ENCODE assay signal across 1 cellular context in genomic region chr1:223844962-223845809, GRCh38.
TF ChIP-seq lines count a peak whose summit lies in the region.

No MANE protein-coding gene starts in this region.

TF ChIP-seq in HepG2, 621 proteins besides CTCF, POLR2A, EP300 and RAD21 (continued from another document and continues in another):
- TF ChIP-seq, protein P1, sequence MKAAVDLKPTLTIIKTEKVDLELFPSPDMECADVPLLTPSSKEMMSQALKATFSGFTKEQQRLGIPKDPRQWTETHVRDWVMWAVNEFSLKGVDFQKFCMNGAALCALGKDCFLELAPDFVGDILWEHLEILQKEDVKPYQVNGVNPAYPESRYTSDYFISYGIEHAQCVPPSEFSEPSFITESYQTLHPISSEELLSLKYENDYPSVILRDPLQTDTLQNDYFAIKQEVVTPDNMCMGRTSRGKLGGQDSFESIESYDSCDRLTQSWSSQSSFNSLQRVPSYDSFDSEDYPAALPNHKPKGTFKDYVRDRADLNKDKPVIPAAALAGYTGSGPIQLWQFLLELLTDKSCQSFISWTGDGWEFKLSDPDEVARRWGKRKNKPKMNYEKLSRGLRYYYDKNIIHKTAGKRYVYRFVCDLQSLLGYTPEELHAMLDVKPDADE (CRISPR knock-in tag; IDR thresholded peaks at IDR 0.05), result no peak
- no peak for TF ChIP-seq ZNF597 (CRISPR knock-in tag; IDR thresholded peaks at IDR 0.05)
- TF ChIP-seq, protein P2, sequence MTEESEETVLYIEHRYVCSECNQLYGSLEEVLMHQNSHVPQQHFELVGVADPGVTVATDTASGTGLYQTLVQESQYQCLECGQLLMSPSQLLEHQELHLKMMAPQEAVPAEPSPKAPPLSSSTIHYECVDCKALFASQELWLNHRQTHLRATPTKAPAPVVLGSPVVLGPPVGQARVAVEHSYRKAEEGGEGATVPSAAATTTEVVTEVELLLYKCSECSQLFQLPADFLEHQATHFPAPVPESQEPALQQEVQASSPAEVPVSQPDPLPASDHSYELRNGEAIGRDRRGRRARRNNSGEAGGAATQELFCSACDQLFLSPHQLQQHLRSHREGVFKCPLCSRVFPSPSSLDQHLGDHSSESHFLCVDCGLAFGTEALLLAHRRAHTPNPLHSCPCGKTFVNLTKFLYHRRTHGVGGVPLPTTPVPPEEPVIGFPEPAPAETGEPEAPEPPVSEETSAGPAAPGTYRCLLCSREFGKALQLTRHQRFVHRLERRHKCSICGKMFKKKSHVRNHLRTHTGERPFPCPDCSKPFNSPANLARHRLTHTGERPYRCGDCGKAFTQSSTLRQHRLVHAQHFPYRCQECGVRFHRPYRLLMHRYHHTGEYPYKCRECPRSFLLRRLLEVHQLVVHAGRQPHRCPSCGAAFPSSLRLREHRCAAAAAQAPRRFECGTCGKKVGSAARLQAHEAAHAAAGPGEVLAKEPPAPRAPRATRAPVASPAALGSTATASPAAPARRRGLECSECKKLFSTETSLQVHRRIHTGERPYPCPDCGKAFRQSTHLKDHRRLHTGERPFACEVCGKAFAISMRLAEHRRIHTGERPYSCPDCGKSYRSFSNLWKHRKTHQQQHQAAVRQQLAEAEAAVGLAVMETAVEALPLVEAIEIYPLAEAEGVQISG (CRISPR knock-in tag; IDR thresholded peaks at IDR 0.05), result peak; percentile 10; the same call in 1 of the 2 replicates
- TF ChIP-seq ZNF766 (CRISPR knock-in tag; IDR thresholded peaks at IDR 0.05; ENCODE audit: borderline replicate concordance), result 0 out of 2 replicates have a peak, but pooled peaks have one; percentile 32
- no peak for TF ChIP-seq ZNF263 (CRISPR knock-in tag; IDR thresholded peaks at IDR 0.05)
- TF ChIP-seq ZNF496 (CRISPR knock-in tag; IDR thresholded peaks at IDR 0.05; ENCODE audit: insufficient replicate concordance), result no peak
- TF ChIP-seq ZNF749 (CRISPR knock-in tag; IDR thresholded peaks at IDR 0.05; ENCODE audit: borderline replicate concordance), result 0 out of 2 replicates have a peak, but pooled peaks have one; percentile 33
- TF ChIP-seq POLR2AphosphoS2 (IDR thresholded peaks at IDR 0.05; ENCODE audit: low read depth, low read length), result no peak
- no peak for TF ChIP-seq SOX13 (IDR thresholded peaks at IDR 0.05)
- no peak for TF ChIP-seq SOX13 (CRISPR knock-in tag; conservative IDR thresholded peaks at IDR 0.05 in 1 of 2, IDR thresholded peaks at IDR 0.05 in 1 of 2)
- 0 out of 2 replicates have a peak, but pooled peaks have one; percentile 18 for TF ChIP-seq GATAD2A (CRISPR knock-in tag; IDR thresholded peaks at IDR 0.05)
- TF ChIP-seq, protein P3, sequence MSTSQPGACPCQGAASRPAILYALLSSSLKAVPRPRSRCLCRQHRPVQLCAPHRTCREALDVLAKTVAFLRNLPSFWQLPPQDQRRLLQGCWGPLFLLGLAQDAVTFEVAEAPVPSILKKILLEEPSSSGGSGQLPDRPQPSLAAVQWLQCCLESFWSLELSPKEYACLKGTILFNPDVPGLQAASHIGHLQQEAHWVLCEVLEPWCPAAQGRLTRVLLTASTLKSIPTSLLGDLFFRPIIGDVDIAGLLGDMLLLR (CRISPR knock-in tag; IDR thresholded peaks at IDR 0.05), result no peak
- no peak for TF ChIP-seq ZBTB46 (CRISPR knock-in tag; IDR thresholded peaks at IDR 0.05; ENCODE audit: borderline replicate concordance)
- TF ChIP-seq ASH2L (IDR thresholded peaks at IDR 0.05; ENCODE audit: insufficient read length, low read depth, low read length), result peak; percentile 50
- TF ChIP-seq ZNF724P (CRISPR knock-in tag; IDR thresholded peaks at IDR 0.05; ENCODE audit: borderline replicate concordance), result no peak
- TF ChIP-seq CCDC6 (CRISPR knock-in tag; IDR thresholded peaks at IDR 0.05), result peak; percentile 15; the same call in 1 of the 2 replicates
- TF ChIP-seq ZNF275 (CRISPR knock-in tag; IDR thresholded peaks at IDR 0.05; ENCODE audit: borderline replicate concordance), result no peak
- no peak for TF ChIP-seq ZNF124 (CRISPR knock-in tag; IDR thresholded peaks at IDR 0.05)
- TF ChIP-seq PTBP1 (IDR thresholded peaks at IDR 0.05; ENCODE audit: low read depth, low read length, poor library complexity, severe bottlenecking), result no peak
- TF ChIP-seq ZNF501 (CRISPR knock-in tag; IDR thresholded peaks at IDR 0.05), result no peak
- TF ChIP-seq, protein P4, sequence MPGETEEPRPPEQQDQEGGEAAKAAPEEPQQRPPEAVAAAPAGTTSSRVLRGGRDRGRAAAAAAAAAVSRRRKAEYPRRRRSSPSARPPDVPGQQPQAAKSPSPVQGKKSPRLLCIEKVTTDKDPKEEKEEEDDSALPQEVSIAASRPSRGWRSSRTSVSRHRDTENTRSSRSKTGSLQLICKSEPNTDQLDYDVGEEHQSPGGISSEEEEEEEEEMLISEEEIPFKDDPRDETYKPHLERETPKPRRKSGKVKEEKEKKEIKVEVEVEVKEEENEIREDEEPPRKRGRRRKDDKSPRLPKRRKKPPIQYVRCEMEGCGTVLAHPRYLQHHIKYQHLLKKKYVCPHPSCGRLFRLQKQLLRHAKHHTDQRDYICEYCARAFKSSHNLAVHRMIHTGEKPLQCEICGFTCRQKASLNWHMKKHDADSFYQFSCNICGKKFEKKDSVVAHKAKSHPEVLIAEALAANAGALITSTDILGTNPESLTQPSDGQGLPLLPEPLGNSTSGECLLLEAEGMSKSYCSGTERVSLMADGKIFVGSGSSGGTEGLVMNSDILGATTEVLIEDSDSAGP (CRISPR knock-in tag; IDR thresholded peaks at IDR 0.05; ENCODE audit: borderline replicate concordance), result no peak
- no peak for TF ChIP-seq TEAD2 (CRISPR knock-in tag; IDR thresholded peaks at IDR 0.05)
- no peak for TF ChIP-seq ZNF552 (CRISPR knock-in tag; IDR thresholded peaks at IDR 0.05; ENCODE audit: borderline replicate concordance)
- no peak for TF ChIP-seq CHCHD3 (CRISPR knock-in tag; IDR thresholded peaks at IDR 0.05)
- TF ChIP-seq, protein P5, sequence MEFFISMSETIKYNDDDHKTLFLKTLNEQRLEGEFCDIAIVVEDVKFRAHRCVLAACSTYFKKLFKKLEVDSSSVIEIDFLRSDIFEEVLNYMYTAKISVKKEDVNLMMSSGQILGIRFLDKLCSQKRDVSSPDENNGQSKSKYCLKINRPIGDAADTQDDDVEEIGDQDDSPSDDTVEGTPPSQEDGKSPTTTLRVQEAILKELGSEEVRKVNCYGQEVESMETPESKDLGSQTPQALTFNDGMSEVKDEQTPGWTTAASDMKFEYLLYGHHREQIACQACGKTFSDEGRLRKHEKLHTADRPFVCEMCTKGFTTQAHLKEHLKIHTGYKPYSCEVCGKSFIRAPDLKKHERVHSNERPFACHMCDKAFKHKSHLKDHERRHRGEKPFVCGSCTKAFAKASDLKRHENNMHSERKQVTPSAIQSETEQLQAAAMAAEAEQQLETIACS (CRISPR knock-in tag; IDR thresholded peaks at IDR 0.05), result no peak
- no peak for TF ChIP-seq ZNF484 (CRISPR knock-in tag; IDR thresholded peaks at IDR 0.05; ENCODE audit: borderline replicate concordance, low read depth)
- 0 out of 2 replicates have a peak, but pooled peaks have one; percentile 15 for TF ChIP-seq ZNF703 (CRISPR knock-in tag; IDR thresholded peaks at IDR 0.05; ENCODE audit: borderline replicate concordance)
- TF ChIP-seq NFKB2 (CRISPR knock-in tag; IDR thresholded peaks at IDR 0.05; ENCODE audit: borderline replicate concordance), result no peak
- TF ChIP-seq ZFYVE20 (CRISPR knock-in tag; IDR thresholded peaks at IDR 0.05; ENCODE audit: borderline replicate concordance, low read depth), result no peak
- TF ChIP-seq POGZ (CRISPR knock-in tag; IDR thresholded peaks at IDR 0.05), result no peak
- TF ChIP-seq ZNF446 (CRISPR knock-in tag; IDR thresholded peaks at IDR 0.05), result no peak
- peak; percentile 96 for TF ChIP-seq ZNF329 (CRISPR knock-in tag; IDR thresholded peaks at IDR 0.05; ENCODE audit: low read depth)
- TF ChIP-seq ZNF260 (CRISPR knock-in tag; IDR thresholded peaks at IDR 0.05; ENCODE audit: borderline replicate concordance, low read depth), result no peak
- TF ChIP-seq HMG20A (CRISPR knock-in tag; IDR thresholded peaks at IDR 0.05; ENCODE audit: borderline replicate concordance), result no peak
- TF ChIP-seq CBFB (CRISPR knock-in tag; IDR thresholded peaks at IDR 0.05), result peak; percentile 27; the same call in 1 of the 2 replicates
- no peak for TF ChIP-seq ZIK1 (CRISPR knock-in tag; IDR thresholded peaks at IDR 0.05; ENCODE audit: borderline replicate concordance, low read depth)
- TF ChIP-seq GTF3A (CRISPR knock-in tag; conservative IDR thresholded peaks at IDR 0.05), result no peak; the same call in 1 of the 2 replicates
- TF ChIP-seq ZKSCAN5 (CRISPR knock-in tag; IDR thresholded peaks at IDR 0.05), result no peak
- no peak for TF ChIP-seq ARNT2 (CRISPR knock-in tag; IDR thresholded peaks at IDR 0.05; ENCODE audit: low read depth)
- no peak for TF ChIP-seq TSC22D2 (CRISPR knock-in tag; IDR thresholded peaks at IDR 0.05; ENCODE audit: borderline replicate concordance)
- TF ChIP-seq SP2 (CRISPR knock-in tag; IDR thresholded peaks at IDR 0.05), result no peak
- TF ChIP-seq IRF1 (CRISPR knock-in tag; IDR thresholded peaks at IDR 0.05; ENCODE audit: low read depth), result no peak
- TF ChIP-seq NFYB (CRISPR knock-in tag; IDR thresholded peaks at IDR 0.05), result 0 out of 2 replicates have a peak, but pooled peaks have one; percentile 4
- no peak for TF ChIP-seq KDM5A (IDR thresholded peaks at IDR 0.05; ENCODE audit: borderline replicate concordance, low read length)
- TF ChIP-seq NFAT5 (CRISPR knock-in tag; IDR thresholded peaks at IDR 0.05), result peak; percentile 60; the same call in 1 of the 2 replicates
- TF ChIP-seq ZNF383 (CRISPR knock-in tag; IDR thresholded peaks at IDR 0.05; ENCODE audit: borderline replicate concordance), result no peak
- no peak for TF ChIP-seq SP5 (CRISPR knock-in tag; IDR thresholded peaks at IDR 0.05; ENCODE audit: borderline replicate concordance, low read depth)
- TF ChIP-seq CENPT (CRISPR knock-in tag; IDR thresholded peaks at IDR 0.05; ENCODE audit: low read depth), result no peak
- TF ChIP-seq ZNF350 (CRISPR knock-in tag; IDR thresholded peaks at IDR 0.05; ENCODE audit: borderline replicate concordance, low read depth), result no peak
